ENCODE assay signal across 10 cellular contexts in genomic region chr1:159944623-159945455, GRCh38. TPM values are rescaled to one million over a fixed set of nuclear protein-coding genes. Genes with fewer than 3 reads are reported as not detected.
DNase-seq lines count a peak whose midpoint lies in the region; ATAC-seq, FAIRE-seq and TF ChIP-seq lines count a peak whose summit lies in the region.
"Had no signal": no experiment of that assay in that cellular context is flagged by ENCODE, and none has a peak within 500 bp of the region (broad histone marks: within the 10 kb centered on the region; RNA-seq: fewer than 3 reads in every experiment).

No MANE protein-coding gene starts in this region.

- TF ChIP-seq EP300 in SK-N-SH (IDR thresholded peaks at IDR 0.05; ENCODE audit: borderline replicate concordance in 1 of 2, low read depth in 1 of 2, low read length in 1 of 2) = no peak

- 16% methylated on average over 10 of the region's 11 CpGs for WGBS in SK-N-SH (ENCODE audit: low lambda C conversion rate)

- H3K79me2 ChIP-seq in SK-N-SH (ENCODE audit: insufficient read depth) = no peaks in the 10 kb centered on the region

- peak overlapping the region; percentile 68 to 72 for H3K4me3 ChIP-seq in SK-N-SH (ENCODE audit: low read depth in 2 of 2, low read length in 1 of 2)
- peak overlapping the region; percentile 69 for H3K4me3 ChIP-seq in left ventricle myocardium inferior
- peak overlapping the region; percentile 43 for H3K4me3 ChIP-seq in skeletal muscle cell (ENCODE audit: low read depth, low read length)

- H3K9ac ChIP-seq in SK-N-SH = peak overlapping the region; percentile 29; the same call in 1 of the 2 replicates

- H3K9me2 ChIP-seq in SK-N-SH = no peaks in the 10 kb centered on the region

- DNase-seq in DMS 273 (lab: John Stamatoyannopoulos, UW; ENCODE audit: unreplicated experiment) (peak; percentile 53), DMS 273 treated with DMSO at 0.1 percent for 48 hours (lab: John Stamatoyannopoulos, UW) (no peak), SK-N-SH (peak; percentile 57), left ventricle myocardium inferior (no peak), skeletal muscle cell (ENCODE audit: low read depth) (no peak), H54 (ENCODE audit: insufficient read length, low spot score) (no peak)

- intact Hi-C loops in left ventricle myocardium inferior (cut with micrococcal nuclease) = loop anchor here (5.0 to 10.0 kb wide), 2 partner anchors 62 to 150 kb away; no protein-coding TSS in a partner anchor

- no peaks in the 10 kb centered on the region; the same call in 1 of the 2 replicates for H3K27me3 ChIP-seq in SK-N-SH (ENCODE audit: insufficient read depth)
- H3K27me3 ChIP-seq in left ventricle myocardium inferior (ENCODE audit: low read depth) = peaks cover 31% of the 10 kb centered on the region

- peak overlapping the region; percentile 80 for H2AFZ ChIP-seq in SK-N-SH (ENCODE audit: low read depth)

- TF ChIP-seq CTCF in SK-N-SH (IDR thresholded peaks at IDR 0.05) (no peak), left ventricle myocardium inferior (IDR thresholded peaks at IDR 0.05; ENCODE audit: borderline replicate concordance) (no peak)

- H3K36me3 ChIP-seq in SK-N-SH (replicated peaks in 1 of 2; ENCODE audit: control insufficient read depth in 1 of 2, insufficient read depth in 2 of 2, low read length in 1 of 2) (no peaks in the 10 kb centered on the region), left ventricle myocardium inferior (no peaks in the 10 kb centered on the region)

- TF ChIP-seq POLR2A in H54 (IDR thresholded peaks at IDR 0.05; ENCODE audit: low read depth, low read length) = no peak

- H3K27ac ChIP-seq in SK-N-SH (ENCODE audit: low read depth in 2 of 2, low read length in 1 of 2) (no peak overlapping the region), left ventricle myocardium inferior (replicated peaks) (no peak overlapping the region)

- POLR2A ChIA-PET in SK-N-SH (lab: Yijun Ruan, JAX) = no interaction called here

- FAIRE-seq in H54 (lab: Jason Lieb, UNC) = no peak
- FAIRE-seq: A204.1 had no signal

- H3K4me2 ChIP-seq in SK-N-SH = peak overlapping the region; percentile 92

- H3K4me1 ChIP-seq in SK-N-SH (ENCODE audit: control insufficient read depth in 1 of 2, insufficient read depth in 2 of 2, low read depth in 1 of 2, low read length in 1 of 2) = peaks cover 0 to 36% of the 10 kb centered on the region in 2 experiments; a peak in 1 of 4 replicates
- peaks cover 18% of the 10 kb centered on the region for H3K4me1 ChIP-seq in left ventricle myocardium inferior

- ATAC-seq in GM21786 (IDR thresholded peaks at IDR 0.05; ENCODE audit: unreplicated experiment) (no peak), HG02852 (IDR thresholded peaks at IDR 0.05; ENCODE audit: unreplicated experiment) (no peak)

- no peaks in the 10 kb centered on the region for H4K20me1 ChIP-seq in SK-N-SH (ENCODE audit: insufficient read depth)

- no peaks in the 10 kb centered on the region for H3K9me3 ChIP-seq in SK-N-SH
- no peaks in the 10 kb centered on the region for H3K9me3 ChIP-seq in left ventricle myocardium inferior (replicated peaks)

- CTCF ChIA-PET in SK-N-SH (lab: Yijun Ruan, JAX) = interaction anchor here (0.6 to 6.3 kb wide), 20 partner anchors 9 to 153 kb away, joined by 3 to 101 read pairs (median 6); partner anchors contain the start of genes IGSF8 and TAGLN2

- H3F3A ChIP-seq in SK-N-SH (replicated peaks; ENCODE audit: insufficient read depth) = no peaks in the 10 kb centered on the region

- TF ChIP-seq RAD21 in SK-N-SH (IDR thresholded peaks at IDR 0.05; ENCODE audit: low read length) = no peak

TF ChIP-seq in SK-N-SH, 30 proteins besides CTCF, POLR2A, EP300 and RAD21:
- TF ChIP-seq FOSL2 (IDR thresholded peaks at IDR 0.05; ENCODE audit: borderline replicate concordance, low read depth) = no peak
- TF ChIP-seq YY1 (IDR thresholded peaks at IDR 0.05; ENCODE audit: low read depth) = no peak
- no peak for TF ChIP-seq TCF12 (IDR thresholded peaks at IDR 0.05)
- no peak for TF ChIP-seq ZBTB33 (IDR thresholded peaks at IDR 0.05; ENCODE audit: borderline replicate concordance, low read depth)
- TF ChIP-seq SIN3A (IDR thresholded peaks at IDR 0.05; ENCODE audit: borderline replicate concordance, low read depth, low read length) = no peak
- TF ChIP-seq NFIC (IDR thresholded peaks at IDR 0.05; ENCODE audit: borderline replicate concordance) = no peak
- TF ChIP-seq, protein P1, sequence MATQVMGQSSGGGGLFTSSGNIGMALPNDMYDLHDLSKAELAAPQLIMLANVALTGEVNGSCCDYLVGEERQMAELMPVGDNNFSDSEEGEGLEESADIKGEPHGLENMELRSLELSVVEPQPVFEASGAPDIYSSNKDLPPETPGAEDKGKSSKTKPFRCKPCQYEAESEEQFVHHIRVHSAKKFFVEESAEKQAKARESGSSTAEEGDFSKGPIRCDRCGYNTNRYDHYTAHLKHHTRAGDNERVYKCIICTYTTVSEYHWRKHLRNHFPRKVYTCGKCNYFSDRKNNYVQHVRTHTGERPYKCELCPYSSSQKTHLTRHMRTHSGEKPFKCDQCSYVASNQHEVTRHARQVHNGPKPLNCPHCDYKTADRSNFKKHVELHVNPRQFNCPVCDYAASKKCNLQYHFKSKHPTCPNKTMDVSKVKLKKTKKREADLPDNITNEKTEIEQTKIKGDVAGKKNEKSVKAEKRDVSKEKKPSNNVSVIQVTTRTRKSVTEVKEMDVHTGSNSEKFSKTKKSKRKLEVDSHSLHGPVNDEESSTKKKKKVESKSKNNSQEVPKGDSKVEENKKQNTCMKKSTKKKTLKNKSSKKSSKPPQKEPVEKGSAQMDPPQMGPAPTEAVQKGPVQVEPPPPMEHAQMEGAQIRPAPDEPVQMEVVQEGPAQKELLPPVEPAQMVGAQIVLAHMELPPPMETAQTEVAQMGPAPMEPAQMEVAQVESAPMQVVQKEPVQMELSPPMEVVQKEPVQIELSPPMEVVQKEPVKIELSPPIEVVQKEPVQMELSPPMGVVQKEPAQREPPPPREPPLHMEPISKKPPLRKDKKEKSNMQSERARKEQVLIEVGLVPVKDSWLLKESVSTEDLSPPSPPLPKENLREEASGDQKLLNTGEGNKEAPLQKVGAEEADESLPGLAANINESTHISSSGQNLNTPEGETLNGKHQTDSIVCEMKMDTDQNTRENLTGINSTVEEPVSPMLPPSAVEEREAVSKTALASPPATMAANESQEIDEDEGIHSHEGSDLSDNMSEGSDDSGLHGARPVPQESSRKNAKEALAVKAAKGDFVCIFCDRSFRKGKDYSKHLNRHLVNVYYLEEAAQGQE (IDR thresholded peaks at IDR 0.05; ENCODE audit: low read depth, low read length) = no peak
- TF ChIP-seq RXRA (IDR thresholded peaks at IDR 0.05; ENCODE audit: borderline replicate concordance, low read depth) = no peak
- no peak for TF ChIP-seq FOXM1 (IDR thresholded peaks at IDR 0.05; ENCODE audit: low read depth)
- TF ChIP-seq EZH2phosphoT487 (IDR thresholded peaks at IDR 0.05; ENCODE audit: borderline replicate concordance, low read depth) = no peak
- TF ChIP-seq, protein P2, sequence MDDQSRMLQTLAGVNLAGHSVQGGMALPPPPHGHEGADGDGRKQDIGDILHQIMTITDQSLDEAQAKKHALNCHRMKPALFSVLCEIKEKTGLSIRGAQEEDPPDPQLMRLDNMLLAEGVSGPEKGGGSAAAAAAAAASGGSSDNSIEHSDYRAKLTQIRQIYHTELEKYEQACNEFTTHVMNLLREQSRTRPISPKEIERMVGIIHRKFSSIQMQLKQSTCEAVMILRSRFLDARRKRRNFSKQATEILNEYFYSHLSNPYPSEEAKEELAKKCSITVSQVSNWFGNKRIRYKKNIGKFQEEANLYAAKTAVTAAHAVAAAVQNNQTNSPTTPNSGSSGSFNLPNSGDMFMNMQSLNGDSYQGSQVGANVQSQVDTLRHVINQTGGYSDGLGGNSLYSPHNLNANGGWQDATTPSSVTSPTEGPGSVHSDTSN (IDR thresholded peaks at IDR 0.05) = no peak
- no peak for TF ChIP-seq RCOR1 (IDR thresholded peaks at IDR 0.05; ENCODE audit: low read length)
TF ChIP-seq in SK-N-SH: peak in this region for 0.

RNA-seq across cellular contexts. Expression of gene IGSF9, which starts 0.6 kb away (rescaled TPM):
- 0.86 and 2.4 TPM in 2 replicates for polyA plus RNA-seq in SK-N-SH (2012; rRNA removed)
- 0.62 and 1.3 TPM in 2 replicates for polyA plus RNA-seq in SK-N-SH (2012; cell fraction: cytosol; rRNA removed)
- 6.9 and 10.8 TPM in 2 replicates for polyA plus RNA-seq in SK-N-SH (2012; cell fraction: nucleus; rRNA removed)
- total RNA-seq in left ventricle myocardium inferior = 0.25 TPM

RNA-seq across cellular contexts. Expression of gene SLAMF9, which starts 9.2 kb away (rescaled TPM):
- polyA plus RNA-seq in SK-N-SH (2012; rRNA removed) = 0.12 and 0.19 TPM in 2 replicates
- 0.08 and 0.18 TPM in 2 replicates for polyA plus RNA-seq in SK-N-SH (2012; cell fraction: cytosol; rRNA removed)
- polyA plus RNA-seq in SK-N-SH (2012; cell fraction: nucleus; rRNA removed) = 0.08 and 0.18 TPM in 2 replicates
- not detected for total RNA-seq in left ventricle myocardium inferior
- total RNA-seq: myocyte had no signal

RNA-seq across cellular contexts. Expression of gene TAGLN2, which starts 19.5 kb away (rescaled TPM):
- polyA plus RNA-seq in SK-N-SH (2012; rRNA removed) = 625 and 646 TPM in 2 replicates
- polyA plus RNA-seq in SK-N-SH (2012; cell fraction: cytosol; rRNA removed) = 361 and 510 TPM in 2 replicates
- polyA plus RNA-seq in SK-N-SH (2012; cell fraction: nucleus; rRNA removed) = 304 and 445 TPM in 2 replicates
- total RNA-seq in left ventricle myocardium inferior = 110 TPM

RNA-seq across cellular contexts. Expression of gene CFAP45, which starts 44.9 kb away (rescaled TPM):
- 0.57 and 0.74 TPM in 2 replicates for polyA plus RNA-seq in SK-N-SH (2012; rRNA removed)
- 0.51 and 0.66 TPM in 2 replicates for polyA plus RNA-seq in SK-N-SH (2012; cell fraction: cytosol; rRNA removed)
- 0.95 and 2.1 TPM in 2 replicates for polyA plus RNA-seq in SK-N-SH (2012; cell fraction: nucleus; rRNA removed)
- 1.1 TPM for total RNA-seq in left ventricle myocardium inferior
- total RNA-seq: myocyte had no signal

Comparison
In these comparisons a context has a peak if more than half of its experiments do, and no peak if none do; other contexts are left out.
1. DNase-seq: peak in DMS 273 (single experiment) and SK-N-SH (single experiment); none in DMS 273 treated with DMSO at 0.1 percent for 48 hours (single experiment), left ventricle myocardium inferior (single experiment), skeletal muscle cell (single experiment) and H54 (single experiment).
2. Peak in every context shown above with its lines, with median percentiles within 50 percentile points of each other: H3K4me3 ChIP-seq.